In genomic region chr16:27549607-27549856, GRCh38 we compare ENCODE assay signal across 1 cellular context.
A peak's percentile ranks its signal among the peaks of the same experiment; 100 is the strongest.
TF ChIP-seq lines count a peak whose summit lies in the region.

No MANE protein-coding gene starts in this region.

TF ChIP-seq in HepG2, 621 proteins besides CTCF, POLR2A, EP300 and RAD21 (continued from another document and continues in another):
- TF ChIP-seq ATF6 (CRISPR knock-in tag; conservative IDR thresholded peaks at IDR 0.05) (0 out of 2 replicates have a peak, but pooled peaks have one; percentile 30), HOXA5 (CRISPR knock-in tag; IDR thresholded peaks at IDR 0.05) (no peak), SMAD3 (CRISPR knock-in tag; IDR thresholded peaks at IDR 0.05) (no peak), PRMT3 (CRISPR knock-in tag; IDR thresholded peaks at IDR 0.05; ENCODE audit: borderline replicate concordance, low read depth) (no peak), ZNF317 (CRISPR knock-in tag; IDR thresholded peaks at IDR 0.05) (0 out of 2 replicates have a peak, but pooled peaks have one; percentile 13), DR1 (CRISPR knock-in tag; IDR thresholded peaks at IDR 0.05) (no peak), RNF219 (CRISPR knock-in tag; IDR thresholded peaks at IDR 0.05) (no peak), GZF1 (CRISPR knock-in tag; IDR thresholded peaks at IDR 0.05) (no peak), DBP (CRISPR knock-in tag; IDR thresholded peaks at IDR 0.05; ENCODE audit: not compliant biosample characterization) (no peak), EZH2 (conservative IDR thresholded peaks at IDR 0.05; ENCODE audit: low read depth, low read length) (no peak), ZNF333 (CRISPR knock-in tag; IDR thresholded peaks at IDR 0.05; ENCODE audit: borderline replicate concordance) (no peak), ZFX (CRISPR knock-in tag; IDR thresholded peaks at IDR 0.05; ENCODE audit: low read depth) (peak; percentile 96), TP53 (CRISPR knock-in tag; conservative IDR thresholded peaks at IDR 0.05) (no peak), PRDM4 (CRISPR knock-in tag; IDR thresholded peaks at IDR 0.05; ENCODE audit: borderline replicate concordance) (0 out of 2 replicates have a peak, but pooled peaks have one; percentile 18), CBX2 (IDR thresholded peaks at IDR 0.05; ENCODE audit: low read depth, low read length) (no peak), CBX2 (CRISPR knock-in tag; IDR thresholded peaks at IDR 0.05; ENCODE audit: low read depth) (no peak), ZNF720 (CRISPR knock-in tag; IDR thresholded peaks at IDR 0.05) (no peak), ZNF567 (CRISPR knock-in tag; IDR thresholded peaks at IDR 0.05; ENCODE audit: borderline replicate concordance) (no peak), ZNF510 (CRISPR knock-in tag; IDR thresholded peaks at IDR 0.05; ENCODE audit: low read depth) (no peak), ZNF160 (CRISPR knock-in tag; IDR thresholded peaks at IDR 0.05) (no peak), RARA (CRISPR knock-in tag; IDR thresholded peaks at IDR 0.05) (no peak; the same call in 1 of the 2 replicates), SCMH1 (CRISPR knock-in tag; IDR thresholded peaks at IDR 0.05; ENCODE audit: borderline replicate concordance) (no peak), ZNF18 (CRISPR knock-in tag; IDR thresholded peaks at IDR 0.05; ENCODE audit: insufficient replicate concordance) (no peak), PHF8 (CRISPR knock-in tag; IDR thresholded peaks at IDR 0.05) (peak; percentile 99), IRX3 (CRISPR knock-in tag; IDR thresholded peaks at IDR 0.05; ENCODE audit: borderline replicate concordance, low read depth) (no peak), ARNT2 (CRISPR knock-in tag; IDR thresholded peaks at IDR 0.05; ENCODE audit: low read depth) (0 out of 2 replicates have a peak, but pooled peaks have one; percentile 32), NR2F6 (IDR thresholded peaks at IDR 0.05) (no peak), NR2F6 (CRISPR knock-in tag; IDR thresholded peaks at IDR 0.05) (no peak), RFX5 (IDR thresholded peaks at IDR 0.05; ENCODE audit: low read depth, low read length) (no peak), ZNF619 (CRISPR knock-in tag; IDR thresholded peaks at IDR 0.05) (0 out of 2 replicates have a peak, but pooled peaks have one; percentile 74), STAT5B (CRISPR knock-in tag; IDR thresholded peaks at IDR 0.05) (no peak), ZKSCAN8 (CRISPR knock-in tag; IDR thresholded peaks at IDR 0.05; ENCODE audit: borderline replicate concordance) (no peak), HNF1A (IDR thresholded peaks at IDR 0.05; ENCODE audit: low read depth) (no peak), HNF1A (CRISPR knock-in tag; IDR thresholded peaks at IDR 0.05; ENCODE audit: borderline replicate concordance) (no peak), ZBTB34 (CRISPR knock-in tag; IDR thresholded peaks at IDR 0.05) (no peak), RFX3 (CRISPR knock-in tag; IDR thresholded peaks at IDR 0.05) (no peak), ZBTB37 (CRISPR knock-in tag; IDR thresholded peaks at IDR 0.05) (no peak), SIX4 (CRISPR knock-in tag; IDR thresholded peaks at IDR 0.05) (no peak), NPAS2 (CRISPR knock-in tag; IDR thresholded peaks at IDR 0.05; ENCODE audit: borderline replicate concordance) (no peak), MEIS1 (CRISPR knock-in tag; IDR thresholded peaks at IDR 0.05; ENCODE audit: borderline replicate concordance) (no peak), YEATS4 (CRISPR knock-in tag; IDR thresholded peaks at IDR 0.05; ENCODE audit: borderline replicate concordance) (peak; percentile 44; the same call in 1 of the 2 replicates), ATF7-NPFF (CRISPR knock-in tag; IDR thresholded peaks at IDR 0.05; ENCODE audit: low read depth) (no peak), TRIM24 (CRISPR knock-in tag; IDR thresholded peaks at IDR 0.05) (no peak), ZBTB7B (CRISPR knock-in tag; IDR thresholded peaks at IDR 0.05) (no peak), IKZF1 (IDR thresholded peaks at IDR 0.05) (no peak), MAF1 (CRISPR knock-in tag; IDR thresholded peaks at IDR 0.05; ENCODE audit: borderline replicate concordance) (no peak), ZNF350 (CRISPR knock-in tag; IDR thresholded peaks at IDR 0.05; ENCODE audit: borderline replicate concordance, low read depth) (no peak), ATF4 (CRISPR knock-in tag; IDR thresholded peaks at IDR 0.05) (no peak), ZNF207 (IDR thresholded peaks at IDR 0.05; ENCODE audit: borderline replicate concordance) (no peak), JDP2 (CRISPR knock-in tag; IDR thresholded peaks at IDR 0.05; ENCODE audit: borderline replicate concordance) (no peak), ZNF746 (CRISPR knock-in tag; IDR thresholded peaks at IDR 0.05) (no peak), TBL1XR1 (IDR thresholded peaks at IDR 0.05; ENCODE audit: borderline replicate concordance, low read length, partially characterized antibody) (no peak), HOXA3 (CRISPR knock-in tag; IDR thresholded peaks at IDR 0.05) (no peak), ZBTB38 (CRISPR knock-in tag; IDR thresholded peaks at IDR 0.05) (peak; percentile 72; the same call in 1 of the 2 replicates), EED (CRISPR knock-in tag; IDR thresholded peaks at IDR 0.05) (no peak), RNF2 (conservative IDR thresholded peaks at IDR 0.05; ENCODE audit: low read depth) (no peak), SUZ12 (IDR thresholded peaks at IDR 0.05; ENCODE audit: low read depth, low read length) (no peak)
